In the genomic region with DNA sequence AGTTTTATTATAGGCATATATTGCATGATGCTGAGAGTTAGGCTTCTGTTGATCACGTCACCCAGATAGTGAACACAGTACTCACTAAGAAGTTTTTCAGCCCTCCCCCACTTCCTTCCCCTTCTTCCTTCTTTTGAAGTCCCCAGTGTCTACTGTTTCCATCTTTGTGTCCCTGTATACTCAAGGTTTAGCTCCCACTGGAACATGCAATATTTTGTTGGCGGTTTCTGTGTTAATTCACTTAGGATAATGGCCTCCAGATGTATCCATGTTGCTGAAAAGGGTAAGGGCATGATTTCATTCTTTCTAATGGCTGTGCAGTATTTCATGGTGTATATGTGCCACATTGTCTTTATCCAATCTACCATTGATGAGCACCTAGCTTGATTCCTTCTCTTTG, we compare ENCODE assay signal across 17 cellular contexts.
DNase-seq lines count a peak whose midpoint lies in the region; ATAC-seq, FAIRE-seq and TF ChIP-seq lines count a peak whose summit lies in the region.
"Had no signal": no experiment of that assay in that cellular context is flagged by ENCODE, and none has a peak within 500 bp of the region (broad histone marks: within the 10 kb centered on the region; RNA-seq: fewer than 3 reads in every experiment).

No MANE protein-coding gene starts in this region.

- TF ChIP-seq POLR2A in H54 (IDR thresholded peaks at IDR 0.05; ENCODE audit: low read depth, low read length) = no peak

- ATAC-seq in GM18907 (IDR thresholded peaks at IDR 0.05; ENCODE audit: unreplicated experiment) = no peak

- no peaks in the 10 kb centered on the region for H3K36me3 ChIP-seq in BLaER1 treated with 17β-estradiol and CSF1 and Interleukin-3, amounts not matched to agents 10 nM and 100 nM
- no peaks in the 10 kb centered on the region for H3K36me3 ChIP-seq in SK-N-MC (ENCODE audit: insufficient read depth, low read length)
- H3K36me3 ChIP-seq: Peyer's patch had no signal

- no peak overlapping the region for H3K27ac ChIP-seq in BLaER1 treated with 17β-estradiol and CSF1 and Interleukin-3, amounts not matched to agents 10 nM and 100 nM
- peak overlapping the region; percentile 94 for H3K27ac ChIP-seq in SK-N-MC
- H3K27ac ChIP-seq: C4-2B, Peyer's patch had no signal

- peaks cover 0 to 17% (median 9%) of the 10 kb centered on the region in 10 experiments; a peak in 14 of 20 replicates for H3K4me1 ChIP-seq in BLaER1 treated with 17β-estradiol and CSF1 and Interleukin-3, amounts not matched to agents 10 nM and 100 nM
- H3K4me1 ChIP-seq: Peyer's patch had no signal

- DNase-seq in SK-N-MC (ENCODE audit: low read depth, low spot score) = peak; percentile 37
- DNase-seq in fibroblast of gingiva (ENCODE audit: low read depth) = peak; percentile 58
- no peak for DNase-seq in mesothelial cell of epicardium (ENCODE audit: low spot score in 2 of 2, unreplicated experiment in 2 of 2)
- no peak for DNase-seq in H54 (ENCODE audit: insufficient read length, low spot score)
- no peak for DNase-seq in posterior vena cava (ENCODE audit: low spot score)
- DNase-seq in activated CD4-positive, alpha-beta T cell treated with anti-CD3 and anti-CD28 coated beads for 48 hours = no peak
- DNase-seq: Kasumi-1, MM.1S, NCI-H1092 treated with DMSO at 0.1 percent for 48 hours, NCI-H524, Peyer's patch, SHP77 treated with DMSO at 0.1 percent for 48 hours had no signal

- H3K27me3 ChIP-seq in BLaER1 treated with 17β-estradiol and CSF1 and Interleukin-3, amounts not matched to agents 10 nM and 100 nM = no peaks in the 10 kb centered on the region
- H3K27me3 ChIP-seq: Peyer's patch had no signal

- TF ChIP-seq CTCF in mesothelial cell of epicardium (IDR thresholded peaks at IDR 0.05; ENCODE audit: unreplicated experiment) = no peak

- no peak overlapping the region for H3K4me3 ChIP-seq in BLaER1 treated with 17β-estradiol and CSF1 and Interleukin-3, amounts not matched to agents 10 nM and 100 nM
- peak overlapping the region; percentile 69 for H3K4me3 ChIP-seq in SK-N-MC
- H3K4me3 ChIP-seq: Peyer's patch had no signal

- peak overlapping the region in 9 of 11 experiments; percentile 3 to 61 (median 49); a peak in 16 of 22 replicates for H3K4me2 ChIP-seq in BLaER1 treated with 17β-estradiol and CSF1 and Interleukin-3, amounts not matched to agents 10 nM and 100 nM

- peaks cover 0 to 11% (median 0%) of the 10 kb centered on the region in 11 experiments; a peak in 5 of 22 replicates for H3K9me3 ChIP-seq in BLaER1 treated with 17β-estradiol and CSF1 and Interleukin-3, amounts not matched to agents 10 nM and 100 nM (replicated peaks in 1 of 11)
- no peaks in the 10 kb centered on the region for H3K9me3 ChIP-seq in SK-N-MC (ENCODE audit: low read depth, low read length)
- H3K9me3 ChIP-seq: Peyer's patch had no signal

- no peaks in the 10 kb centered on the region for H3K36me3 Mint-ChIP-seq in mesothelial cell of epicardium

- intact Hi-C loops in posterior vena cava (cut with DNase I) = no loop called here

- peaks cover 3% of the 10 kb centered on the region for H3K9me3 Mint-ChIP-seq in mesothelial cell of epicardium
- H3K9me3 Mint-ChIP-seq: HFFc6 had no signal

- no peak overlapping the region for H3K4me3 Mint-ChIP-seq in mesothelial cell of epicardium
- H3K4me3 Mint-ChIP-seq: HFFc6 had no signal

- FAIRE-seq in H54 (lab: Jason Lieb, UNC) = no peak
- FAIRE-seq: GM12892 had no signal

- H3K4me1 Mint-ChIP-seq in mesothelial cell of epicardium = no peaks in the 10 kb centered on the region

- peaks cover 6% of the 10 kb centered on the region for H3K27me3 Mint-ChIP-seq in mesothelial cell of epicardium (ENCODE audit: low read depth)

- H4K20me1 ChIP-seq in BLaER1 treated with 17β-estradiol and CSF1 and Interleukin-3, amounts not matched to agents 10 nM and 100 nM = no peaks in the 10 kb centered on the region

- H3K27ac Mint-ChIP-seq in mesothelial cell of epicardium = peak overlapping the region; percentile 5
- H3K27ac Mint-ChIP-seq: HFFc6 had no signal

- H3K9ac ChIP-seq in BLaER1 treated with 17β-estradiol and CSF1 and Interleukin-3, amounts not matched to agents 10 nM and 100 nM = no peak overlapping the region
- no peak overlapping the region for H3K9ac ChIP-seq in SK-N-MC (ENCODE audit: insufficient read length)

Comparison
In these comparisons a context has a peak if more than half of its experiments do, and no peak if none do; other contexts are left out.
1. DNase-seq: peak in SK-N-MC (single experiment) and fibroblast of gingiva (single experiment); none in mesothelial cell of epicardium (0 of 2), H54 (single experiment), posterior vena cava (single experiment) and activated CD4-positive, alpha-beta T cell treated with anti-CD3 and anti-CD28 coated beads for 48 hours (single experiment).